7 cellular contexts compared by ENCODE assay signal in genomic region chr2:71445142-71445541, GRCh38. TPM values are rescaled to one million over a fixed set of nuclear protein-coding genes. Genes with fewer than 3 reads are reported as not detected.
DNase-seq lines count a peak whose midpoint lies in the region; FAIRE-seq and TF ChIP-seq lines count a peak whose summit lies in the region.
"Not testable (repeated sequence)": the region's sequence is repeated elsewhere in the genome, so short reads cannot be mapped to it uniquely, and the experiment has no call there.

No MANE protein-coding gene starts in this region.

- not testable (repeated sequence) for FAIRE-seq in small intestine (lab: Jason Lieb, UNC)

- not testable (repeated sequence) for H2AFZ ChIP-seq in trophoblast cell (ENCODE audit: insufficient read depth, low read length, poor library complexity)

- TF ChIP-seq CTCF in fibroblast of villous mesenchyme (IDR thresholded peaks at IDR 0.05; ENCODE audit: insufficient read depth, low read depth, low read length); liver (IDR thresholded peaks at IDR 0.05; ENCODE audit: low read depth, low read length, missing input control): not testable (repeated sequence)

- not testable (repeated sequence) for H4K8ac ChIP-seq in trophoblast cell (ENCODE audit: low read depth, low read length)

- H3K79me1 ChIP-seq in trophoblast cell (ENCODE audit: low read length): not testable (repeated sequence)

- not testable (repeated sequence) for H3K9ac ChIP-seq in liver (ENCODE audit: low read depth in 1 of 2, low read length in 2 of 2); trophoblast cell (ENCODE audit: low read length)

- H3K18ac ChIP-seq in trophoblast cell (ENCODE audit: low read length): not testable (repeated sequence)

- not testable (repeated sequence) for H2AK5ac ChIP-seq in trophoblast cell (ENCODE audit: low read length)

- not testable (repeated sequence) for H3K27me3 Mint-ChIP-seq in dendritic cell treated with granulocyte-macrophage colony-stimulating factor and Interleukin-4, amounts not matched to agents 40 ng/mL and 50 ng/mL, for 4 days

- not testable (repeated sequence) for H3K4me1 ChIP-seq in liver (ENCODE audit: control insufficient read depth in 4 of 4, insufficient read depth in 4 of 4, low read length in 3 of 4); trophoblast cell (ENCODE audit: control insufficient read depth in 1 of 2, insufficient read depth in 2 of 2, low read length in 2 of 2); small intestine (ENCODE audit: control insufficient read depth in 2 of 2, insufficient read depth in 1 of 2, low read depth in 1 of 2, low read length in 1 of 2)

- H3K4me1 Mint-ChIP-seq in dendritic cell treated with granulocyte-macrophage colony-stimulating factor and Interleukin-4, amounts not matched to agents 40 ng/mL and 50 ng/mL, for 4 days (ENCODE audit: low read depth): peaks cover 66% of the 10 kb centered on the region

- H3K4me3 ChIP-seq in fibroblast of villous mesenchyme (ENCODE audit: low read depth, low read length); liver (ENCODE audit: low read depth in 1 of 3, low read length in 3 of 3); trophoblast cell (ENCODE audit: low read depth, low read length); small intestine (ENCODE audit: low read depth in 1 of 2, low read length in 2 of 2): not testable (repeated sequence)

- 63% methylated on average over 5 of the region's 5 CpGs for WGBS in liver
- WGBS in trophoblast cell (ENCODE audit: extremely low coverage, insufficient coverage, insufficient read length): no CpG with 5 or more reads among the region's 5 CpGs
- WGBS in small intestine, 3 donors: 74 to 78% (median 75%) methylated on average over 5 of the region's 5 CpGs

- H3K4ac ChIP-seq in trophoblast cell (ENCODE audit: low read depth, low read length): not testable (repeated sequence)

- not testable (repeated sequence) for H2BK12ac ChIP-seq in trophoblast cell (ENCODE audit: low read length)

- peaks cover 11% of the 10 kb centered on the region for H3K36me3 Mint-ChIP-seq in dendritic cell treated with granulocyte-macrophage colony-stimulating factor and Interleukin-4, amounts not matched to agents 40 ng/mL and 50 ng/mL, for 4 days (ENCODE audit: low read depth)

- not testable (repeated sequence) for TF ChIP-seq RAD21 in liver (IDR thresholded peaks at IDR 0.05)

- intact Hi-C loops in dendritic cell treated with granulocyte-macrophage colony-stimulating factor and Interleukin-4, amounts not matched to agents 40 ng/mL and 50 ng/mL, for 4 days (cut with micrococcal nuclease): not testable (repeated sequence)

- H3K9me3 Mint-ChIP-seq in dendritic cell treated with granulocyte-macrophage colony-stimulating factor and Interleukin-4, amounts not matched to agents 40 ng/mL and 50 ng/mL, for 4 days: not testable (repeated sequence)

- H2BK5ac ChIP-seq in trophoblast cell (ENCODE audit: low read depth, low read length, poor library complexity): not testable (repeated sequence)

- H3K27me3 ChIP-seq in liver (ENCODE audit: control insufficient read depth in 4 of 4, insufficient read depth in 4 of 4, low read length in 3 of 4); trophoblast cell (ENCODE audit: insufficient read depth, low read length); small intestine (ENCODE audit: control insufficient read depth in 2 of 2, insufficient read depth in 2 of 2, low read length in 2 of 2): not testable (repeated sequence)

- not testable (repeated sequence) for H3K23ac ChIP-seq in trophoblast cell (ENCODE audit: low read length)

- not testable (repeated sequence) for H3K79me2 ChIP-seq in trophoblast cell (ENCODE audit: control insufficient read depth, insufficient read depth, low read length, poor library complexity)

- H3K4me3 Mint-ChIP-seq in dendritic cell treated with granulocyte-macrophage colony-stimulating factor and Interleukin-4, amounts not matched to agents 40 ng/mL and 50 ng/mL, for 4 days: not testable (repeated sequence)

- not testable (repeated sequence) for H4K12ac ChIP-seq in trophoblast cell (ENCODE audit: low read depth, low read length)

- not testable (repeated sequence) for H3K14ac ChIP-seq in trophoblast cell (ENCODE audit: low read length)

- peak overlapping the region; percentile 12 for H3K27ac Mint-ChIP-seq in dendritic cell treated with granulocyte-macrophage colony-stimulating factor and Interleukin-4, amounts not matched to agents 40 ng/mL and 50 ng/mL, for 4 days

- not testable (repeated sequence) for H4K91ac ChIP-seq in trophoblast cell (ENCODE audit: low read depth, low read length)

- H3K27ac ChIP-seq in liver (ENCODE audit: low read depth in 1 of 2, low read length in 2 of 2); small intestine (ENCODE audit: low read depth in 1 of 2, low read length in 1 of 2): not testable (repeated sequence)
- H3K27ac ChIP-seq in trophoblast cell (ENCODE audit: low read depth, low read length): peak overlapping the region; percentile 60

- not testable (repeated sequence) for H2BK120ac ChIP-seq in trophoblast cell (ENCODE audit: insufficient read depth, low read length, poor library complexity)

- DNase-seq in ELF-1 (ENCODE audit: low read depth, low spot score): peak; percentile 37
- DNase-seq in MV-4-11 (lab: John Stamatoyannopoulos, UW): peak; percentile 10
- DNase-seq in fibroblast of villous mesenchyme (ENCODE audit: low read depth): peak; percentile 8
- not testable (repeated sequence) for DNase-seq in trophoblast cell
- peak; percentile 13 for DNase-seq in small intestine

- H3K36me3 ChIP-seq in liver (ENCODE audit: control insufficient read depth in 4 of 4, insufficient read depth in 3 of 4, low read depth in 1 of 4, low read length in 3 of 4); trophoblast cell (ENCODE audit: control insufficient read depth in 1 of 2, insufficient read depth in 2 of 2, low read length in 2 of 2); small intestine (ENCODE audit: control insufficient read depth in 2 of 2, insufficient read depth in 2 of 2, low read length in 2 of 2): not testable (repeated sequence)

- H3K9me3 ChIP-seq in liver (ENCODE audit: control insufficient read depth in 4 of 4, low read length in 3 of 4); trophoblast cell (ENCODE audit: insufficient read depth, low read depth, low read length); small intestine (ENCODE audit: control insufficient read depth, low read depth): not testable (repeated sequence)

- not testable (repeated sequence) for H3K4me2 ChIP-seq in trophoblast cell (ENCODE audit: low read length)

TF ChIP-seq in liver, 16 proteins besides CTCF, POLR2A, EP300 and RAD21:
- TF ChIP-seq HNF4G (IDR thresholded peaks at IDR 0.05) (peak; percentile 68), HNF4A (conservative IDR thresholded peaks at IDR 0.05) (peak; percentile 81 to 90), RXRA (IDR thresholded peaks at IDR 0.05) (peak; percentile 43 to 51), NR2F2 (IDR thresholded peaks at IDR 0.05) (peak; percentile 67)

RNA-seq across cellular contexts. Expression of gene DYSF, which starts 8.2 kb away (rescaled TPM):
- total RNA-seq in fibroblast of villous mesenchyme (3.5 and 4.2 TPM in 2 replicates), liver (10 to 100 TPM; 15.1 to 20.8 TPM)
- polyA plus RNA-seq in liver (10 to 100 TPM in 1 of 2 donors, 1 to 10 TPM in 1; 8.5 to 12.0 TPM), small intestine (1 to 10 TPM in 2 of 3 donors, under 1 TPM in 1; 0.67 to 5.0 (median 1.9) TPM)
- 39.9 and 45.3 TPM in 2 replicates for polyA plus RNA-seq in trophoblast cell (2013)
